ENCODE assay signal across 17 cellular contexts in genomic region chr1:189206617-189207016, GRCh38.
A peak's percentile ranks its signal among the peaks of the same experiment; 100 is the strongest.
DNase-seq lines count a peak whose midpoint lies in the region; ATAC-seq and TF ChIP-seq lines count a peak whose summit lies in the region.
"Had no signal": no experiment of that assay in that cellular context is flagged by ENCODE, and none has a peak within 500 bp of the region (broad histone marks: within the 10 kb centered on the region; RNA-seq: fewer than 3 reads in every experiment).

No MANE protein-coding gene starts in this region.

- no peak overlapping the region for H3K4ac ChIP-seq in IMR-90 (ENCODE audit: low read depth, low read length)

- H3K36me3 ChIP-seq in IMR-90 (ENCODE audit: control insufficient read depth, insufficient read depth, low read length) (no peaks in the 10 kb centered on the region), endodermal cell (ENCODE audit: control insufficient read depth, insufficient read depth, low read length) (no peaks in the 10 kb centered on the region)
- H3K36me3 ChIP-seq: BE2C, HAP-1 had no signal

- POLR2A ChIA-PET in IMR-90 (lab: Charles Lee; ENCODE audit: unreplicated experiment), result no interaction called here

- H3K9ac ChIP-seq in IMR-90 (ENCODE audit: low read depth, low read length) (no peak overlapping the region), endodermal cell (ENCODE audit: extremely low read depth, low read length, poor library complexity, severe bottlenecking) (no peak overlapping the region)
- H3K9ac ChIP-seq: GM23248 had no signal

- no peak overlapping the region for H2AK5ac ChIP-seq in IMR-90 (ENCODE audit: low read depth, low read length)

- H2BK120ac ChIP-seq in IMR-90 (ENCODE audit: low read depth, low read length), result no peak overlapping the region

- H3K18ac ChIP-seq in IMR-90 (ENCODE audit: low read depth, low read length), result no peak overlapping the region

- H3K4me1 ChIP-seq in IMR-90 (ENCODE audit: control insufficient read depth, insufficient read depth, low read length) (no peaks in the 10 kb centered on the region), endodermal cell (ENCODE audit: control insufficient read depth, insufficient read depth, low read length) (no peaks in the 10 kb centered on the region)
- H3K4me1 ChIP-seq: BE2C had no signal

- H2BK20ac ChIP-seq in IMR-90 (ENCODE audit: low read depth, low read length), result no peak overlapping the region

- H3K27me3 ChIP-seq in IMR-90 (ENCODE audit: control insufficient read depth, insufficient read depth, low read length) (no peaks in the 10 kb centered on the region), endodermal cell (ENCODE audit: control insufficient read depth, insufficient read depth, low read length, poor library complexity, severe bottlenecking) (no peaks in the 10 kb centered on the region)
- H3K27me3 ChIP-seq: BE2C had no signal

- H3K36me3 Mint-ChIP-seq in endodermal cell (ENCODE audit: low read depth), result no peaks in the 10 kb centered on the region
- H3K36me3 Mint-ChIP-seq: CD4-positive, CD25-positive, alpha-beta regulatory T cell; CD8-positive, alpha-beta memory T cell had no signal

- H3K4me3 ChIP-seq in IMR-90 (ENCODE audit: insufficient read depth, low read depth, low read length) (no peak overlapping the region), endodermal cell (ENCODE audit: low read length) (no peak overlapping the region)
- H3K4me3 ChIP-seq: GM23248, HAP-1 had no signal

- no peaks in the 10 kb centered on the region for H3K9me1 ChIP-seq in IMR-90 (ENCODE audit: insufficient read depth, low read length)

- H3K56ac ChIP-seq in IMR-90 (ENCODE audit: extremely low read depth, insufficient read depth, low read length), result no peak overlapping the region

- H3K27ac Mint-ChIP-seq in endodermal cell, result no peak overlapping the region
- H3K27ac Mint-ChIP-seq: CD4-positive, CD25-positive, alpha-beta regulatory T cell; CD8-positive, alpha-beta memory T cell had no signal

- dilution Hi-C loops in IMR-90 (cut with HindIII; ENCODE audit: low sequenced_read_pairs, unreplicated experiment), result no loop called here

- TF ChIP-seq CTCF in IMR-90 (conservative IDR thresholded peaks at IDR 0.05; ENCODE audit: low read depth, low read length) (no peak), endodermal cell (conservative IDR thresholded peaks at IDR 0.05) (no peak)

- no peak overlapping the region for H3K4me2 ChIP-seq in IMR-90 (ENCODE audit: low read depth, low read length)

- H4K91ac ChIP-seq in IMR-90 (ENCODE audit: insufficient read depth, low read depth, low read length), result no peak overlapping the region

- no peak for TF ChIP-seq POLR2A in IMR-90 (IDR thresholded peaks at IDR 0.05; ENCODE audit: low read depth, low read length)

- H4K8ac ChIP-seq in IMR-90 (ENCODE audit: low read depth in 2 of 2, low read length in 2 of 2), result no peak overlapping the region

- peaks cover 4% of the 10 kb centered on the region for H3K9me3 Mint-ChIP-seq in endodermal cell

- no peak overlapping the region for H2AFZ ChIP-seq in IMR-90 (replicated peaks; ENCODE audit: low read length, poor library complexity)
- H2AFZ ChIP-seq: GM23248 had no signal

- no peak overlapping the region for H3K23ac ChIP-seq in IMR-90 (ENCODE audit: low read depth, low read length)

- no peak overlapping the region for H2AK9ac ChIP-seq in IMR-90 (replicated peaks; ENCODE audit: low read depth, low read length, poor library complexity)

- H4K5ac ChIP-seq in IMR-90 (ENCODE audit: low read depth, low read length), result no peak overlapping the region

- no peak overlapping the region for H3K27ac ChIP-seq in IMR-90 (ENCODE audit: insufficient read depth, low read length)
- H3K27ac ChIP-seq in endodermal cell (ENCODE audit: low read depth, low read length), result no peak overlapping the region
- no peak overlapping the region for H3K27ac ChIP-seq in substantia nigra (ENCODE audit: low read depth, low read length, poor library complexity, severe bottlenecking)
- H3K27ac ChIP-seq: GM23248 had no signal

- H3K79me1 ChIP-seq in IMR-90 (ENCODE audit: low read depth in 1 of 2, low read length in 2 of 2), result no peaks in the 10 kb centered on the region

- intact Hi-C loops in IMR-90 (cut with micrococcal nuclease), result no loop called here

- H3K27me3 Mint-ChIP-seq in endodermal cell (ENCODE audit: insufficient read depth), result no peaks in the 10 kb centered on the region
- H3K27me3 Mint-ChIP-seq: CD4-positive, CD25-positive, alpha-beta regulatory T cell; CD8-positive, alpha-beta memory T cell had no signal

- H3K4me3 Mint-ChIP-seq in endodermal cell, result no peak overlapping the region
- H3K4me3 Mint-ChIP-seq: CD4-positive, CD25-positive, alpha-beta regulatory T cell; CD8-positive, alpha-beta memory T cell had no signal

- no TSS peak for BruUV-seq in IMR-90 (replicated peaks; lab: Mats Ljungman, UMichigan)

- H3K9me3 ChIP-seq in IMR-90 (ENCODE audit: control insufficient read depth, insufficient read depth, low read length), result no peaks in the 10 kb centered on the region
- H3K9me3 ChIP-seq in endodermal cell (ENCODE audit: control insufficient read depth, low read length), result no peaks in the 10 kb centered on the region
- H3K9me3 ChIP-seq: BE2C, HAP-1 had no signal

- TF ChIP-seq RAD21 in IMR-90 (IDR thresholded peaks at IDR 0.05; ENCODE audit: low read length), result no peak

- H3K4me1 Mint-ChIP-seq in endodermal cell, result no peaks in the 10 kb centered on the region
- H3K4me1 Mint-ChIP-seq: CD4-positive, CD25-positive, alpha-beta regulatory T cell; CD8-positive, alpha-beta memory T cell had no signal

- no peak overlapping the region for H2BK15ac ChIP-seq in IMR-90 (ENCODE audit: low read depth, low read length)

- H3K14ac ChIP-seq in IMR-90 (replicated peaks; ENCODE audit: low read depth, low read length), result no peak overlapping the region

- DNase-seq in IMR-90 (peak; percentile 50), amniotic epithelial cell (ENCODE audit: low read depth) (peak; percentile 3), fibroblast of peridontal ligament (ENCODE audit: extremely low read depth) (peak; percentile 22), endodermal cell (no peak), substantia nigra (lab: John Stamatoyannopoulos, UW) (no peak)
- DNase-seq in activated effector memory CD4-positive, alpha-beta T cell treated with Interleukin-2 at 50 U/mL for 16 hours, result no peak
- DNase-seq: ACHN; BE2C; C1 segment of cervical spinal cord; CD4-positive, CD25-positive, alpha-beta regulatory T cell; CD8-positive, alpha-beta memory T cell; COR-L47; DMS 273 treated with DMSO at 0.1 percent for 48 hours; DMS53; DND-41; GM23248 had no signal

- in situ Hi-C loops in IMR-90 (cut with MboI; ENCODE audit: low sequenced_read_pairs), result no loop called here

- peak; percentile 88 for ATAC-seq in IMR-90 (ENCODE audit: low read depth)

- H2BK5ac ChIP-seq in IMR-90 (ENCODE audit: low read depth, low read length, poor library complexity, severe bottlenecking), result no peak overlapping the region

- CTCF ChIA-PET in IMR-90 (lab: Yijun Ruan, JAX), result no interaction called here

- H4K20me1 ChIP-seq in IMR-90 (ENCODE audit: insufficient read depth, low read length), result no peaks in the 10 kb centered on the region

TF ChIP-seq in IMR-90, 13 proteins besides CTCF, POLR2A, EP300 and RAD21:
- TF ChIP-seq SMC3 (IDR thresholded peaks at IDR 0.05; ENCODE audit: low read depth, low read length), result no peak
- TF ChIP-seq RFX5 (IDR thresholded peaks at IDR 0.05; ENCODE audit: low read depth, low read length), result no peak
- TF ChIP-seq MXI1 (IDR thresholded peaks at IDR 0.05; ENCODE audit: borderline replicate concordance, low read depth, low read length), result no peak
- TF ChIP-seq BHLHE40 (IDR thresholded peaks at IDR 0.05; ENCODE audit: low read depth, low read length), result no peak
- no peak for TF ChIP-seq NFE2L2 (IDR thresholded peaks at IDR 0.05; ENCODE audit: low read depth, low read length)
- TF ChIP-seq MAZ (IDR thresholded peaks at IDR 0.05; ENCODE audit: borderline replicate concordance, low read depth, low read length), result no peak
- no peak for TF ChIP-seq FOS (IDR thresholded peaks at IDR 0.05; ENCODE audit: low read depth, low read length)
- TF ChIP-seq USF2 (IDR thresholded peaks at IDR 0.05; ENCODE audit: low read depth, low read length), result no peak
- TF ChIP-seq RCOR1 (IDR thresholded peaks at IDR 0.05; ENCODE audit: insufficient replicate concordance, low read length), result no peak
- no peak for TF ChIP-seq CEBPB (IDR thresholded peaks at IDR 0.05; ENCODE audit: low read depth, low read length)
- no peak for TF ChIP-seq MAFK (IDR thresholded peaks at IDR 0.05; ENCODE audit: low read depth, low read length)
- no peak for TF ChIP-seq ELK1 (IDR thresholded peaks at IDR 0.05; ENCODE audit: borderline replicate concordance, low read depth, low read length)
- no peak for TF ChIP-seq CHD1 (IDR thresholded peaks at IDR 0.05; ENCODE audit: low read depth, low read length)

Comparison
In these comparisons a context has a peak if more than half of its experiments do, and no peak if none do; other contexts are left out.
1. DNase-seq: peak in IMR-90 (single experiment), amniotic epithelial cell (single experiment) and fibroblast of peridontal ligament (single experiment); none in endodermal cell (single experiment), substantia nigra (0 of 49) and activated effector memory CD4-positive, alpha-beta T cell treated with Interleukin-2 at 50 U/mL for 16 hours (single experiment).